Comparison of ENCODE assay signal across 32 cellular contexts in the genomic region with DNA sequence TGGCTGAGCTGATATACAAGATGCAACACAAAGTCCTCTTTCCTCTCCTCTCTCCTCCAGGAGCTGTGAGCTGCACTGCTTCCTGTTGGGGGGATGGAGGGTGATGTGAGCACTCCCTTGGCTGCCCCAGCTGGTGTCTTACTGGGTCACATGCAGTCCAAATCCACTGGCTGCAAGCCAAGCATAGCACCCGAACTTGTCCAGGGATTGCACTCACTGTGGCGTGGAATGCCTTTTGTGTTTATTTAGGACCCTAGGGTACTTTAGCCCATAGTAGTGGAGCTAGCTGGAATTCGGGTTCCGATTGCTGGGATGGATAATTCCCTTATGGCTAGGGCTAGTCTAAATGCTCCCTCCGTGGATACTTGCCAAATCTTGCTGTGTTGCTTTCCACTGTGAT.
"Had no signal": no experiment of that assay in that cellular context is flagged by ENCODE, and none has a peak within 500 bp of the region (broad histone marks: within the 10 kb centered on the region; RNA-seq: fewer than 3 reads in every experiment).

No MANE protein-coding gene starts in this region.

- H3K4me3 Mint-ChIP-seq: activated CD4-positive, alpha-beta memory T cell treated with anti-CD3 and anti-CD28 coated beads for 36 hours; activated CD4-positive, alpha-beta T cell treated with anti-CD3 and anti-CD28 coated beads, Interleukin-2, amount 10 ng/mL, durations not matched to agents 24 days and 14 days; activated naive CD4-positive, alpha-beta T cell treated with anti-CD3 and anti-CD28 coated beads, Interleukin-2, amount 10 ng/mL, durations not matched to agents 7 days and 5 days; activated naive CD8-positive, alpha-beta T cell treated with anti-CD3 and anti-CD28 coated beads, Interleukin-2, amount 10 ng/mL, durations not matched to agents 7 days and 5 days; brain; dendritic cell treated with granulocyte-macrophage colony-stimulating factor and Interleukin-4, amounts not matched to agents 40 ng/mL and 50 ng/mL, for 4 days; nephron had no signal

- FAIRE-seq: pancreas, small intestine, urothelium cell line had no signal

- H3K27me3 ChIP-seq: ascending aorta, esophagus squamous epithelium, heart right ventricle, left lung, neutrophil, pancreas, transverse colon had no signal

- H3K4me1 ChIP-seq: ascending aorta, esophagus squamous epithelium, heart right ventricle, left lung, lower lobe of right lung, pancreas, prostate gland, transverse colon had no signal

- H3K27ac Mint-ChIP-seq: activated CD4-positive, alpha-beta memory T cell treated with anti-CD3 and anti-CD28 coated beads for 36 hours; activated CD4-positive, alpha-beta T cell treated with anti-CD3 and anti-CD28 coated beads, Interleukin-2, amount 10 ng/mL, durations not matched to agents 24 days and 14 days; activated naive CD4-positive, alpha-beta T cell treated with anti-CD3 and anti-CD28 coated beads, Interleukin-2, amount 10 ng/mL, durations not matched to agents 7 days and 5 days; activated naive CD8-positive, alpha-beta T cell treated with anti-CD3 and anti-CD28 coated beads, Interleukin-2, amount 10 ng/mL, durations not matched to agents 7 days and 5 days; brain; dendritic cell treated with granulocyte-macrophage colony-stimulating factor and Interleukin-4, amounts not matched to agents 40 ng/mL and 50 ng/mL, for 4 days; nephron had no signal

- H3K36me3 Mint-ChIP-seq: activated CD4-positive, alpha-beta memory T cell treated with anti-CD3 and anti-CD28 coated beads for 36 hours; activated naive CD4-positive, alpha-beta T cell treated with anti-CD3 and anti-CD28 coated beads, Interleukin-2, amount 10 ng/mL, durations not matched to agents 7 days and 5 days; activated naive CD8-positive, alpha-beta T cell treated with anti-CD3 and anti-CD28 coated beads, Interleukin-2, amount 10 ng/mL, durations not matched to agents 7 days and 5 days; brain had no signal

- H3K4me3 ChIP-seq: ascending aorta, esophagus squamous epithelium, heart right ventricle, left lung, lower lobe of right lung, mucosa of descending colon, pancreas, prostate gland, transverse colon had no signal

- H3K9me3 Mint-ChIP-seq: activated CD4-positive, alpha-beta T cell treated with anti-CD3 and anti-CD28 coated beads, Interleukin-2, amount 10 ng/mL, durations not matched to agents 24 days and 14 days had no signal

- H3K36me3 ChIP-seq: ascending aorta, esophagus squamous epithelium, heart right ventricle, left lung, lower lobe of right lung, neutrophil, pancreas, prostate gland, transverse colon, WERI-Rb-1 had no signal

- H3K27me3 Mint-ChIP-seq: activated CD4-positive, alpha-beta memory T cell treated with anti-CD3 and anti-CD28 coated beads for 36 hours; activated CD4-positive, alpha-beta T cell treated with anti-CD3 and anti-CD28 coated beads, Interleukin-2, amount 10 ng/mL, durations not matched to agents 24 days and 14 days; activated naive CD4-positive, alpha-beta T cell treated with anti-CD3 and anti-CD28 coated beads, Interleukin-2, amount 10 ng/mL, durations not matched to agents 7 days and 5 days; activated naive CD8-positive, alpha-beta T cell treated with anti-CD3 and anti-CD28 coated beads, Interleukin-2, amount 10 ng/mL, durations not matched to agents 7 days and 5 days; brain; dendritic cell treated with granulocyte-macrophage colony-stimulating factor and Interleukin-4, amounts not matched to agents 40 ng/mL and 50 ng/mL, for 4 days had no signal

- DNase-seq: activated CD4-positive, alpha-beta memory T cell treated with anti-CD3 and anti-CD28 coated beads for 36 hours; activated CD4-positive, alpha-beta T cell treated with anti-CD3 and anti-CD28 coated beads, Interleukin-2, amount 10 ng/mL, durations not matched to agents 24 days and 14 days; activated CD8-positive, alpha-beta memory T cell treated with anti-CD3 and anti-CD28 coated beads, Interleukin-2, amount 50 U/mL, for 4 hours; activated gamma-delta T cell; activated naive CD4-positive, alpha-beta T cell treated with anti-CD3 and anti-CD28 coated beads, Interleukin-2, amount 10 ng/mL, durations not matched to agents 7 days and 5 days; activated naive CD8-positive, alpha-beta T cell treated with anti-CD3 and anti-CD28 coated beads, Interleukin-2, amount 10 ng/mL, durations not matched to agents 7 days and 5 days; activated T-cell treated with anti-CD3 and anti-CD28 coated beads, Interleukin-2, amount 50 U/mL, for 1 hour; esophagus squamous epithelium; foreskin melanocyte; heart right ventricle; kidney glomerular epithelial cell; left lung; lower lobe of right lung; mucosa of descending colon; pancreas; retina; small intestine; stimulated activated CD4-positive, alpha-beta T cell treated with anti-CD3 and anti-CD28 coated beads, Interleukin-15, amount 100 ng/mL, for 24 hours; stimulated activated CD4-positive, alpha-beta T cell treated with anti-CD3 and anti-CD28 coated beads, Interleukin-2, amount 100 ng/mL, for 24 hours; stimulated activated naive CD4-positive, alpha-beta T cell; transverse colon; WERI-Rb-1 had no signal

- H3K4me1 Mint-ChIP-seq: activated CD4-positive, alpha-beta T cell treated with anti-CD3 and anti-CD28 coated beads, Interleukin-2, amount 10 ng/mL, durations not matched to agents 24 days and 14 days; activated naive CD4-positive, alpha-beta T cell treated with anti-CD3 and anti-CD28 coated beads, Interleukin-2, amount 10 ng/mL, durations not matched to agents 7 days and 5 days; activated naive CD8-positive, alpha-beta T cell treated with anti-CD3 and anti-CD28 coated beads, Interleukin-2, amount 10 ng/mL, durations not matched to agents 7 days and 5 days; brain; nephron had no signal

- ATAC-seq: activated CD4-positive, CD25-positive, alpha-beta regulatory T cell treated with anti-CD3 and anti-CD28 coated beads, Interleukin-2, amount 50 U/mL, for 24 hours; heart right ventricle; left lung; lower lobe of right lung; mucosa of descending colon; pancreas; sciatic nerve had no signal

- H3K27ac ChIP-seq: ascending aorta, epithelial cell of prostate, esophagus squamous epithelium, heart right ventricle, left lung, lower lobe of right lung, neutrophil, pancreas, prostate gland, transverse colon, WERI-Rb-1 had no signal

- H3K9me3 ChIP-seq: lower lobe of right lung, mucosa of descending colon, neutrophil, prostate gland had no signal
